ENCODE assay signal across 8 cellular contexts in the genomic region with DNA sequence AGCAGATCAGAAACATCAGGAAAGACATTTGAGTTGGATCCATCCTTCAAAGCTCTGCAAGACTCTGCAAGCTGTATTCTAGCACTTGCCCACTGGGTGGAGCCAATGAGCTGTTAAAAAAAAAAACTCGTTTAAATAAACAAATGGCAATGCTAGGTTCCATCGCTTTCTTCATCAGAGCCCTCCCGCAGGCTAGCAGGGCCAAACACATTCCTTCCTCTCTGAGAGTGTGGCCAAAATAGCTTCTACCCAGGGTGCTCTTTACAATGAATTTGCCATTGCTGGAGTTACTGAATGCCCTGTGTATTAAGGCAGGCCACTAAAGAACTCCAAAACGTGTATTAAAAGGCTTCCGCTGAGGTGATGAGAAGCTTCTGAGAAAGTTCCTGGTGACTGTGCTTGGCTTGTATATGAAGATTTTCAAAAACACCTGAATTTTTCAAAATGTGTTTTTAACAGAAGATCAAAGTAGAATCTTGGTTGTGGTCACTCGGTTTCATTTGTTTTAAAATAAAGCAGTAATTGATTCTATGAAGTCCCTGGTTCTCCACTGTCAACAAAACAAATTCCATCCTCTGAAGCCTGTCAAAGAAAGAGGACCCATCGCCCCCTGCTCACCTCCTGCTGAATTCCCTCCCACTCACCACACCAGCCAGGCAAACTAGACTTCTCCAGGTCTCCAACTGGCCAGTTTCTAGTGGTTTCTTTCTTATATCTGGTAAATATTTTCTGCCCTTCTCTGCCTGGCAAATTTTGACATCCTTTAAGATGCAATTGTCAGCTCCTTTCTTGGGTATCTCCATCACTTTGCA. TPM values are rescaled to one million over a fixed set of nuclear protein-coding genes. Genes with fewer than 3 reads are reported as not detected.
DNase-seq lines count a peak whose midpoint lies in the region; ATAC-seq lines count a peak whose summit lies in the region.

No MANE protein-coding gene starts in this region.

- no peak overlapping the region for H3K4me3 ChIP-seq in H7 (ENCODE audit: insufficient read depth, low read depth, low read length)
- no peak overlapping the region for H3K4me3 ChIP-seq in MG63

- ATAC-seq in left cardiac atrium (peak; percentile 92), HG03521 (IDR thresholded peaks at IDR 0.05; ENCODE audit: unreplicated experiment) (no peak)

- intact Hi-C loops in left cardiac atrium (cut with DNase I) = loop anchor here (1.0 to 5.0 kb wide), 3 partner anchors 196 to 215 kb away; partner anchors contain the start of gene MOB3B (in 1 of the 2)

- H3K9me3 ChIP-seq in MG63 = no peaks in the 10 kb centered on the region

- peak; percentile 10 for DNase-seq in GM04503 (ENCODE audit: low read depth)
- peak; percentile 90 for DNase-seq in H7
- peak; percentile 31 for DNase-seq in MG63
- DNase-seq in SK-N-DZ (ENCODE audit: low spot score) = peak; percentile 34
- peak; percentile 9 for DNase-seq in amniotic stem cell (lab: John Stamatoyannopoulos, UW)
- peak; percentile 49 for DNase-seq in left cardiac atrium
- DNase-seq in renal cortical epithelial cell (ENCODE audit: low read depth) = peak; percentile 78

- H3K36me3 ChIP-seq in H7 (replicated peaks; ENCODE audit: control insufficient read depth, insufficient read depth, low read length) = no peaks in the 10 kb centered on the region
- H3K36me3 ChIP-seq in MG63 = no peaks in the 10 kb centered on the region

- no peaks in the 10 kb centered on the region for H3K27me3 ChIP-seq in H7 (ENCODE audit: control insufficient read depth, insufficient read depth, low read length)
- H3K27me3 ChIP-seq in MG63 = no peaks in the 10 kb centered on the region

RNA-seq across cellular contexts. Expression of gene EQTN, which starts 36.5 kb away (rescaled TPM):
- total RNA-seq in H7 (2014; rRNA removed; shearing (Covaris generic)) = 0.31 and 2.1 TPM in 2 replicates
- total RNA-seq in MG63 (2014; rRNA removed; shearing (Covaris generic); ENCODE audit: low replicate concordance) = not detected in 2 replicates
- not detected in 2 replicates for polyA plus RNA-seq in SK-N-DZ (2014; cell fraction: cytosol; rRNA removed)
- not detected in 2 replicates for polyA plus RNA-seq in SK-N-DZ (2014; cell fraction: nucleus; rRNA removed)
- total RNA-seq in left cardiac atrium (not detected), renal cortical epithelial cell (not detected in 2 replicates)

Comparison
In these comparisons a context has a peak if more than half of its experiments do, and no peak if none do; other contexts are left out.
1. DNase-seq: peak in every context shown above with its lines; median percentile 90 in H7; 78 in renal cortical epithelial cell; 49 in left cardiac atrium; 34 in SK-N-DZ; 31 in MG63; 10 in GM04503; 9 in amniotic stem cell.